ENCODE assay signal across 1 cellular context in genomic region chr1:104028670-104029069, GRCh38.
TF ChIP-seq lines count a peak whose summit lies in the region.

No MANE protein-coding gene starts in this region.

TF ChIP-seq in GM12878, 131 proteins besides CTCF, POLR2A, EP300 and RAD21 (continued from another document):
- TF ChIP-seq, protein P1, sequence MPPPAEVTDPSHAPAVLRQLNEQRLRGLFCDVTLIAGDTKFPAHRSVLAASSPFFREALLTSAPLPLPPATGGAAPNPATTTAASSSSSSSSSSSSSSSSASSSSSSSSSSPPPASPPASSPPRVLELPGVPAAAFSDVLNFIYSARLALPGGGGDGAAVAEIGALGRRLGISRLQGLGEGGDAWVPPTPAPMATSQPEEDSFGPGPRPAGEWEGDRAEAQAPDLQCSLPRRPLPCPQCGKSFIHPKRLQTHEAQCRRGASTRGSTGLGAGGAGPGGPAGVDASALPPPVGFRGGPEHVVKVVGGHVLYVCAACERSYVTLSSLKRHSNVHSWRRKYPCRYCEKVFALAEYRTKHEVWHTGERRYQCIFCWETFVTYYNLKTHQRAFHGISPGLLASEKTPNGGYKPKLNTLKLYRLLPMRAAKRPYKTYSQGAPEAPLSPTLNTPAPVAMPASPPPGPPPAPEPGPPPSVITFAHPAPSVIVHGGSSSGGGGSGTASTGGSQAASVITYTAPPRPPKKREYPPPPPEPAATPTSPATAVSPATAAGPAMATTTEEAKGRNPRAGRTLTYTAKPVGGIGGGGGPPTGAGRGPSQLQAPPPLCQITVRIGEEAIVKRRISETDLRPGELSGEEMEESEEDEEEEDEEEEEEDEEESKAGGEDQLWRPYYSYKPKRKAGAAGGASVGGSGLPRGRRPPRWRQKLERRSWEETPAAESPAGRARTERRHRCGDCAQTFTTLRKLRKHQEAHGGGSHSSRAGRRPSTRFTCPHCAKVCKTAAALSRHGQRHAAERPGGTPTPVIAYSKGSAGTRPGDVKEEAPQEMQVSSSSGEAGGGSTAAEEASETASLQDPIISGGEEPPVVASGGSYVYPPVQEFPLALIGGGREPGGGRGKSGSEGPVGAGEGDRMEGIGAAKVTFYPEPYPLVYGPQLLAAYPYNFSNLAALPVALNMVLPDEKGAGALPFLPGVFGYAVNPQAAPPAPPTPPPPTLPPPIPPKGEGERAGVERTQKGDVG (CRISPR knock-in tag; IDR thresholded peaks at IDR 0.05), result no peak
- no peak for TF ChIP-seq CREB1 (IDR thresholded peaks at IDR 0.05; ENCODE audit: low read depth)
- TF ChIP-seq SMAD5 (IDR thresholded peaks at IDR 0.05; ENCODE audit: low read depth), result no peak
- no peak for TF ChIP-seq ZNF217 (IDR thresholded peaks at IDR 0.05)
- no peak for TF ChIP-seq WRNIP1 (IDR thresholded peaks at IDR 0.05; ENCODE audit: borderline replicate concordance, low read depth, low read length)
- no peak for TF ChIP-seq YY1 (IDR thresholded peaks at IDR 0.05; ENCODE audit: low read depth, low read length)
- TF ChIP-seq ZBTB11 (CRISPR knock-in tag; IDR thresholded peaks at IDR 0.05), result no peak
- no peak for TF ChIP-seq MEF2B (IDR thresholded peaks at IDR 0.05; ENCODE audit: partially characterized antibody, poor library complexity, severe bottlenecking)
- no peak for TF ChIP-seq DPF2 (IDR thresholded peaks at IDR 0.05)
- TF ChIP-seq MTA2 (IDR thresholded peaks at IDR 0.05; ENCODE audit: low read depth), result 0 out of 2 replicates have a peak, but pooled peaks have one; percentile 28
- TF ChIP-seq LARP7 (IDR thresholded peaks at IDR 0.05), result no peak
- TF ChIP-seq IRF3 (IDR thresholded peaks at IDR 0.05), result no peak
- no peak for TF ChIP-seq JUND (IDR thresholded peaks at IDR 0.05; ENCODE audit: low read depth, low read length)
- TF ChIP-seq NR2C2 (IDR thresholded peaks at IDR 0.05; ENCODE audit: borderline replicate concordance, control insufficient read depth, insufficient read length, low read depth), result no peak
- no peak for TF ChIP-seq NFYA (IDR thresholded peaks at IDR 0.05; ENCODE audit: borderline replicate concordance, low read depth, low read length)
- no peak for TF ChIP-seq BHLHE40 (IDR thresholded peaks at IDR 0.05; ENCODE audit: borderline replicate concordance in 1 of 2, low read depth in 2 of 2, low read length in 1 of 2)
- TF ChIP-seq POLR2AphosphoS2 (IDR thresholded peaks at IDR 0.05; ENCODE audit: low read depth, low read length), result no peak
- TF ChIP-seq CBX3 (IDR thresholded peaks at IDR 0.05; ENCODE audit: borderline replicate concordance, low read depth), result no peak
- TF ChIP-seq PAX5 (IDR thresholded peaks at IDR 0.05; ENCODE audit: borderline replicate concordance, low read depth, low read length), result no peak
- TF ChIP-seq SMARCA5 (IDR thresholded peaks at IDR 0.05), result no peak
- TF ChIP-seq, protein P2, sequence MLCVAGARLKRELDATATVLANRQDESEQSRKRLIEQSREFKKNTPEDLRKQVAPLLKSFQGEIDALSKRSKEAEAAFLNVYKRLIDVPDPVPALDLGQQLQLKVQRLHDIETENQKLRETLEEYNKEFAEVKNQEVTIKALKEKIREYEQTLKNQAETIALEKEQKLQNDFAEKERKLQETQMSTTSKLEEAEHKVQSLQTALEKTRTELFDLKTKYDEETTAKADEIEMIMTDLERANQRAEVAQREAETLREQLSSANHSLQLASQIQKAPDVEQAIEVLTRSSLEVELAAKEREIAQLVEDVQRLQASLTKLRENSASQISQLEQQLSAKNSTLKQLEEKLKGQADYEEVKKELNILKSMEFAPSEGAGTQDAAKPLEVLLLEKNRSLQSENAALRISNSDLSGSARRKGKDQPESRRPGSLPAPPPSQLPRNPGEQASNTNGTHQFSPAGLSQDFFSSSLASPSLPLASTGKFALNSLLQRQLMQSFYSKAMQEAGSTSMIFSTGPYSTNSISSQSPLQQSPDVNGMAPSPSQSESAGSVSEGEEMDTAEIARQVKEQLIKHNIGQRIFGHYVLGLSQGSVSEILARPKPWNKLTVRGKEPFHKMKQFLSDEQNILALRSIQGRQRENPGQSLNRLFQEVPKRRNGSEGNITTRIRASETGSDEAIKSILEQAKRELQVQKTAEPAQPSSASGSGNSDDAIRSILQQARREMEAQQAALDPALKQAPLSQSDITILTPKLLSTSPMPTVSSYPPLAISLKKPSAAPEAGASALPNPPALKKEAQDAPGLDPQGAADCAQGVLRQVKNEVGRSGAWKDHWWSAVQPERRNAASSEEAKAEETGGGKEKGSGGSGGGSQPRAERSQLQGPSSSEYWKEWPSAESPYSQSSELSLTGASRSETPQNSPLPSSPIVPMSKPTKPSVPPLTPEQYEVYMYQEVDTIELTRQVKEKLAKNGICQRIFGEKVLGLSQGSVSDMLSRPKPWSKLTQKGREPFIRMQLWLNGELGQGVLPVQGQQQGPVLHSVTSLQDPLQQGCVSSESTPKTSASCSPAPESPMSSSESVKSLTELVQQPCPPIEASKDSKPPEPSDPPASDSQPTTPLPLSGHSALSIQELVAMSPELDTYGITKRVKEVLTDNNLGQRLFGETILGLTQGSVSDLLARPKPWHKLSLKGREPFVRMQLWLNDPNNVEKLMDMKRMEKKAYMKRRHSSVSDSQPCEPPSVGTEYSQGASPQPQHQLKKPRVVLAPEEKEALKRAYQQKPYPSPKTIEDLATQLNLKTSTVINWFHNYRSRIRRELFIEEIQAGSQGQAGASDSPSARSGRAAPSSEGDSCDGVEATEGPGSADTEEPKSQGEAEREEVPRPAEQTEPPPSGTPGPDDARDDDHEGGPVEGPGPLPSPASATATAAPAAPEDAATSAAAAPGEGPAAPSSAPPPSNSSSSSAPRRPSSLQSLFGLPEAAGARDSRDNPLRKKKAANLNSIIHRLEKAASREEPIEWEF (IDR thresholded peaks at IDR 0.05; ENCODE audit: insufficient replicate concordance, low read depth, low read length), result no peak
- TF ChIP-seq TCF7 (IDR thresholded peaks at IDR 0.05; ENCODE audit: borderline replicate concordance), result peak; percentile 49; the same call in 1 of the 2 replicates
